In genomic region chr2:159199751-159200465, GRCh38 we compare ENCODE assay signal across 16 cellular contexts.
A peak's percentile ranks its signal among the peaks of the same experiment; 100 is the strongest.
DNase-seq lines count a peak whose midpoint lies in the region; ATAC-seq and TF ChIP-seq lines count a peak whose summit lies in the region.
"Had no signal": no experiment of that assay in that cellular context is flagged by ENCODE, and none has a peak within 500 bp of the region (broad histone marks: within the 10 kb centered on the region; RNA-seq: fewer than 3 reads in every experiment).

No MANE protein-coding gene starts in this region.

- H3K36me3 Mint-ChIP-seq in CD8-positive, alpha-beta memory T cell = no peaks in the 10 kb centered on the region
- H3K36me3 Mint-ChIP-seq in activated B cell treated with CpG ODN at 0.5 μM for 24 hours (ENCODE audit: low read depth) (no peaks in the 10 kb centered on the region), neural progenitor cell (peaks cover 20% of the 10 kb centered on the region), chondrocyte (ENCODE audit: low read depth) (peaks cover 27% of the 10 kb centered on the region)
- H3K36me3 Mint-ChIP-seq in activated CD8-positive, alpha-beta T cell treated with anti-CD3 and anti-CD28 coated beads for 36 hours (ENCODE audit: low read depth) = no peaks in the 10 kb centered on the region
- H3K36me3 Mint-ChIP-seq: activated CD8-positive, alpha-beta memory T cell treated with anti-CD3 and anti-CD28 coated beads, Interleukin-2, amount 10 ng/mL, durations not matched to agents 7 days and 5 days had no signal

- peak overlapping the region; percentile 8 for H3K4me2 ChIP-seq in neural progenitor cell

- H3K79me2 ChIP-seq in neural progenitor cell (ENCODE audit: low read depth) = no peaks in the 10 kb centered on the region

- no peak overlapping the region for H2AFZ ChIP-seq in neural progenitor cell (replicated peaks)

- peak overlapping the region in 2 of 7 donors; percentile 23 to 64 for H3K4me3 Mint-ChIP-seq in CD8-positive, alpha-beta memory T cell
- H3K4me3 Mint-ChIP-seq in activated B cell treated with CpG ODN at 0.5 μM for 24 hours (no peak overlapping the region), neural progenitor cell (no peak overlapping the region), chondrocyte (ENCODE audit: unreplicated experiment) (no peak overlapping the region)
- no peak overlapping the region for H3K4me3 Mint-ChIP-seq in activated CD8-positive, alpha-beta T cell treated with anti-CD3 and anti-CD28 coated beads for 36 hours
- H3K4me3 Mint-ChIP-seq: activated CD8-positive, alpha-beta memory T cell treated with anti-CD3 and anti-CD28 coated beads, Interleukin-2, amount 10 ng/mL, durations not matched to agents 7 days and 5 days; H9; stimulated activated naive CD8-positive, alpha-beta T cell treated with anti-CD3 and anti-CD28 coated beads, Interleukin-15, amount 100 ng/mL, for 72 hours had no signal

- H3K4me1 Mint-ChIP-seq in CD8-positive, alpha-beta memory T cell = peaks cover 25 to 36% (median 31%) of the 10 kb centered on the region in 3 donors
- H3K4me1 Mint-ChIP-seq in activated B cell treated with CpG ODN at 0.5 μM for 24 hours = peaks cover 13% of the 10 kb centered on the region
- peaks cover 36% of the 10 kb centered on the region for H3K4me1 Mint-ChIP-seq in neural progenitor cell
- peaks cover 30% of the 10 kb centered on the region for H3K4me1 Mint-ChIP-seq in chondrocyte (ENCODE audit: low read depth)
- H3K4me1 Mint-ChIP-seq in activated CD8-positive, alpha-beta T cell treated with anti-CD3 and anti-CD28 coated beads for 36 hours (ENCODE audit: low read depth) = peaks cover 15% of the 10 kb centered on the region

- CTCF ChIA-PET in CD8-positive, alpha-beta memory T cell (lab: Charles Lee) = interaction anchor here (0.7 kb wide), 1 partner anchor 9 kb away, joined by 3 read pairs; no protein-coding TSS in a partner anchor
- CTCF ChIA-PET in activated B cell treated with CpG ODN at 0.5 μM for 24 hours (lab: Charles Lee) = no interaction called here
- CTCF ChIA-PET in activated CD8-positive, alpha-beta T cell treated with anti-CD3 and anti-CD28 coated beads for 36 hours (lab: Charles Lee) = interaction anchor here (1.3 kb wide), 1 partner anchor 14 kb away, joined by 4 read pairs; no protein-coding TSS in a partner anchor

- no peak overlapping the region for H3K27ac ChIP-seq in CD8-positive, alpha-beta memory T cell (ENCODE audit: low read depth, low read length)
- no peak overlapping the region for H3K27ac ChIP-seq in neural progenitor cell

- peak overlapping the region in 5 of 8 donors; percentile 38 to 88 (median 70) for H3K27ac Mint-ChIP-seq in CD8-positive, alpha-beta memory T cell
- H3K27ac Mint-ChIP-seq in activated B cell treated with CpG ODN at 0.5 μM for 24 hours (peak overlapping the region; percentile 20), neural progenitor cell (no peak overlapping the region), chondrocyte (ENCODE audit: unreplicated experiment) (no peak overlapping the region)
- H3K27ac Mint-ChIP-seq in activated CD8-positive, alpha-beta T cell treated with anti-CD3 and anti-CD28 coated beads for 36 hours = no peak overlapping the region
- H3K27ac Mint-ChIP-seq: activated CD8-positive, alpha-beta memory T cell treated with anti-CD3 and anti-CD28 coated beads, Interleukin-2, amount 10 ng/mL, durations not matched to agents 7 days and 5 days; H9 had no signal

- peaks cover 16% of the 10 kb centered on the region for H3K4me1 ChIP-seq in CD8-positive, alpha-beta memory T cell (ENCODE audit: insufficient read depth, low read length)
- H3K4me1 ChIP-seq in neural progenitor cell = peaks cover 23% of the 10 kb centered on the region

- peaks cover 4% of the 10 kb centered on the region for H3K27me3 ChIP-seq in CD8-positive, alpha-beta memory T cell (ENCODE audit: insufficient read depth, low read length, poor library complexity, severe bottlenecking)
- H3K27me3 ChIP-seq in neural progenitor cell = no peaks in the 10 kb centered on the region

- intact Hi-C loops in activated B cell treated with CpG ODN at 0.5 μM for 24 hours (cut with micrococcal nuclease) = no loop called here
- intact Hi-C loops in activated CD8-positive, alpha-beta T cell treated with anti-CD3 and anti-CD28 coated beads for 36 hours (cut with micrococcal nuclease) = no loop called here

- no peaks in the 10 kb centered on the region for H3K27me3 Mint-ChIP-seq in CD8-positive, alpha-beta memory T cell
- H3K27me3 Mint-ChIP-seq in activated B cell treated with CpG ODN at 0.5 μM for 24 hours (peaks cover 7% of the 10 kb centered on the region), neural progenitor cell (ENCODE audit: insufficient read depth, low read depth) (peaks cover 2% of the 10 kb centered on the region), chondrocyte (ENCODE audit: low read depth) (no peaks in the 10 kb centered on the region)
- H3K27me3 Mint-ChIP-seq in activated CD8-positive, alpha-beta T cell treated with anti-CD3 and anti-CD28 coated beads for 36 hours = no peaks in the 10 kb centered on the region
- H3K27me3 Mint-ChIP-seq: progenitor cell of endocrine pancreas; stimulated activated naive CD8-positive, alpha-beta T cell treated with anti-CD3 and anti-CD28 coated beads, Interleukin-15, amount 100 ng/mL, for 72 hours had no signal

- no peaks in the 10 kb centered on the region for H4K20me1 ChIP-seq in neural progenitor cell (ENCODE audit: low read depth)

- no peak overlapping the region for H3K4me3 ChIP-seq in CD8-positive, alpha-beta memory T cell (ENCODE audit: low read length)
- H3K4me3 ChIP-seq in fibroblast of villous mesenchyme (ENCODE audit: low read depth, low read length) (no peak overlapping the region), neural progenitor cell (no peak overlapping the region)

- peaks cover 6% of the 10 kb centered on the region for H3F3A ChIP-seq in neural progenitor cell (ENCODE audit: low read depth)

- no peak for TF ChIP-seq CTCF in activated B cell treated with CpG ODN at 0.5 μM for 24 hours (IDR thresholded peaks at IDR 0.05)
- no peak for TF ChIP-seq CTCF in fibroblast of villous mesenchyme (IDR thresholded peaks at IDR 0.05; ENCODE audit: insufficient read depth, low read depth, low read length)
- TF ChIP-seq CTCF in neural progenitor cell (IDR thresholded peaks at IDR 0.05) = no peak
- no peak for TF ChIP-seq CTCF in chondrocyte (IDR thresholded peaks at IDR 0.05)
- no peak for TF ChIP-seq CTCF in activated CD8-positive, alpha-beta T cell treated with anti-CD3 and anti-CD28 coated beads for 36 hours (IDR thresholded peaks at IDR 0.05)

- no peaks in the 10 kb centered on the region for H3K36me3 ChIP-seq in CD8-positive, alpha-beta memory T cell (ENCODE audit: insufficient read depth, low read length)
- no peaks in the 10 kb centered on the region for H3K36me3 ChIP-seq in neural progenitor cell

- no peak overlapping the region for H3K9ac ChIP-seq in neural progenitor cell

- POLR2A ChIA-PET in CD8-positive, alpha-beta memory T cell (lab: Charles Lee) = no interaction called here
- POLR2A ChIA-PET in activated B cell treated with CpG ODN at 0.5 μM for 24 hours (lab: Charles Lee) = no interaction called here
- POLR2A ChIA-PET in activated CD8-positive, alpha-beta T cell treated with anti-CD3 and anti-CD28 coated beads for 36 hours (lab: Charles Lee) = no interaction called here

- no peaks in the 10 kb centered on the region for H3K9me3 Mint-ChIP-seq in CD8-positive, alpha-beta memory T cell
- H3K9me3 Mint-ChIP-seq in activated B cell treated with CpG ODN at 0.5 μM for 24 hours (no peaks in the 10 kb centered on the region), neural progenitor cell (no peaks in the 10 kb centered on the region), chondrocyte (ENCODE audit: low read depth) (no peaks in the 10 kb centered on the region)
- no peaks in the 10 kb centered on the region for H3K9me3 Mint-ChIP-seq in activated CD8-positive, alpha-beta T cell treated with anti-CD3 and anti-CD28 coated beads for 36 hours
- H3K9me3 Mint-ChIP-seq: H9; stimulated activated naive CD8-positive, alpha-beta T cell treated with anti-CD3 and anti-CD28 coated beads, Interleukin-15, amount 100 ng/mL, for 72 hours had no signal

- no peaks in the 10 kb centered on the region for H3K9me3 ChIP-seq in CD8-positive, alpha-beta memory T cell (ENCODE audit: low read length)
- H3K9me3 ChIP-seq in neural progenitor cell (ENCODE audit: low read depth) = no peaks in the 10 kb centered on the region

- DNase-seq in CD8-positive, alpha-beta memory T cell = no peak
- DNase-seq in activated B cell treated with CpG ODN at 0.5 μM for 24 hours (no peak), fibroblast of villous mesenchyme (ENCODE audit: low read depth) (peak; percentile 45), neural progenitor cell (ENCODE audit: low spot score) (no peak), chondrocyte (ENCODE audit: low spot score) (no peak)
- DNase-seq in activated CD8-positive, alpha-beta T cell treated with anti-CD3 and anti-CD28 coated beads for 36 hours = no peak
- DNase-seq: activated CD8-positive, alpha-beta memory T cell treated with anti-CD3 and anti-CD28 coated beads, Interleukin-2, amount 10 ng/mL, durations not matched to agents 7 days and 5 days; activated effector memory CD4-positive, alpha-beta T cell treated with anti-CD3 and anti-CD28 coated beads, Interleukin-2, amount 50 U/mL, for 16 hours; GDM1; H9; left colon; NCI-H1694 treated with DMSO at 0.1 percent for 48 hours; stimulated activated naive CD8-positive, alpha-beta T cell treated with anti-CD3 and anti-CD28 coated beads, Interleukin-15, amount 100 ng/mL, for 72 hours had no signal

- ATAC-seq in activated B cell treated with CpG ODN at 0.5 μM for 24 hours (ENCODE audit: low read depth) (no peak), GM19395 (IDR thresholded peaks at IDR 0.05; ENCODE audit: unreplicated experiment) (no peak), GM21717 (IDR thresholded peaks at IDR 0.05; ENCODE audit: unreplicated experiment) (no peak)
- ATAC-seq in activated CD8-positive, alpha-beta T cell treated with anti-CD3 and anti-CD28 coated beads for 36 hours = no peak
- ATAC-seq: activated CD8-positive, alpha-beta memory T cell treated with anti-CD3 and anti-CD28 coated beads, Interleukin-2, amount 10 ng/mL, durations not matched to agents 7 days and 5 days; left colon; stimulated activated naive CD8-positive, alpha-beta T cell treated with anti-CD3 and anti-CD28 coated beads, Interleukin-15, amount 100 ng/mL, for 72 hours had no signal

Comparison
In these comparisons a context has a peak if more than half of its experiments do, and no peak if none do; other contexts are left out.
1. H3K27ac Mint-ChIP-seq: peak in CD8-positive, alpha-beta memory T cell (5 of 8) and activated B cell treated with CpG ODN at 0.5 μM for 24 hours (single experiment); none in neural progenitor cell (single experiment), chondrocyte (single experiment) and activated CD8-positive, alpha-beta T cell treated with anti-CD3 and anti-CD28 coated beads for 36 hours (single experiment).